ENCODE assay signal across 2 cellular contexts in the genomic region with DNA sequence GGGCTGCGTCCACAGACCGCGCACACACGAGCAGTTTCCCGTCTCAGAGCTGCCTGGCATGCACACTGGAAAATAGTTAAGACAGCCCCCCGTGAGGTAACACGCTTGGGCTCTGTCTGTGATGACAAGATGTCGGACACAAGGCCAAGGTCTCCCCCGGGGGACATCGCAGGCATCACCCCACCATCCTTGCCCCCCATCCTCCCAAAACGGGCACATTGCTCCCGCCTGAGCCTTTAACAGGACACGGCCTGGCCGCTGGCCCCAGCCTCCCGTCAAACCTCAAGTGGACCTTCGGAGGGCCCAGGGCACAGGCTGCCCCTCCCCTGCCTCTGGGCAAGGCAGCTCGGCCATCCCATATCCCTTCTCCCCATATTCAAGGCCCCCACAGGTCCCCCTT.
TF ChIP-seq lines count a peak whose summit lies in the region.

No MANE protein-coding gene starts in this region.

TF ChIP-seq in WTC11, 78 proteins besides CTCF, POLR2A, EP300 and RAD21 (continues in another document):
- TF ChIP-seq, protein P1, sequence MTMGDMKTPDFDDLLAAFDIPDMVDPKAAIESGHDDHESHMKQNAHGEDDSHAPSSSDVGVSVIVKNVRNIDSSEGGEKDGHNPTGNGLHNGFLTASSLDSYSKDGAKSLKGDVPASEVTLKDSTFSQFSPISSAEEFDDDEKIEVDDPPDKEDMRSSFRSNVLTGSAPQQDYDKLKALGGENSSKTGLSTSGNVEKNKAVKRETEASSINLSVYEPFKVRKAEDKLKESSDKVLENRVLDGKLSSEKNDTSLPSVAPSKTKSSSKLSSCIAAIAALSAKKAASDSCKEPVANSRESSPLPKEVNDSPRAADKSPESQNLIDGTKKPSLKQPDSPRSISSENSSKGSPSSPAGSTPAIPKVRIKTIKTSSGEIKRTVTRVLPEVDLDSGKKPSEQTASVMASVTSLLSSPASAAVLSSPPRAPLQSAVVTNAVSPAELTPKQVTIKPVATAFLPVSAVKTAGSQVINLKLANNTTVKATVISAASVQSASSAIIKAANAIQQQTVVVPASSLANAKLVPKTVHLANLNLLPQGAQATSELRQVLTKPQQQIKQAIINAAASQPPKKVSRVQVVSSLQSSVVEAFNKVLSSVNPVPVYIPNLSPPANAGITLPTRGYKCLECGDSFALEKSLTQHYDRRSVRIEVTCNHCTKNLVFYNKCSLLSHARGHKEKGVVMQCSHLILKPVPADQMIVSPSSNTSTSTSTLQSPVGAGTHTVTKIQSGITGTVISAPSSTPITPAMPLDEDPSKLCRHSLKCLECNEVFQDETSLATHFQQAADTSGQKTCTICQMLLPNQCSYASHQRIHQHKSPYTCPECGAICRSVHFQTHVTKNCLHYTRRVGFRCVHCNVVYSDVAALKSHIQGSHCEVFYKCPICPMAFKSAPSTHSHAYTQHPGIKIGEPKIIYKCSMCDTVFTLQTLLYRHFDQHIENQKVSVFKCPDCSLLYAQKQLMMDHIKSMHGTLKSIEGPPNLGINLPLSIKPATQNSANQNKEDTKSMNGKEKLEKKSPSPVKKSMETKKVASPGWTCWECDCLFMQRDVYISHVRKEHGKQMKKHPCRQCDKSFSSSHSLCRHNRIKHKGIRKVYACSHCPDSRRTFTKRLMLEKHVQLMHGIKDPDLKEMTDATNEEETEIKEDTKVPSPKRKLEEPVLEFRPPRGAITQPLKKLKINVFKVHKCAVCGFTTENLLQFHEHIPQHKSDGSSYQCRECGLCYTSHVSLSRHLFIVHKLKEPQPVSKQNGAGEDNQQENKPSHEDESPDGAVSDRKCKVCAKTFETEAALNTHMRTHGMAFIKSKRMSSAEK (CRISPR knock-in tag; IDR thresholded peaks at IDR 0.05; ENCODE audit: borderline replicate concordance), result no peak
- TF ChIP-seq, protein P2, sequence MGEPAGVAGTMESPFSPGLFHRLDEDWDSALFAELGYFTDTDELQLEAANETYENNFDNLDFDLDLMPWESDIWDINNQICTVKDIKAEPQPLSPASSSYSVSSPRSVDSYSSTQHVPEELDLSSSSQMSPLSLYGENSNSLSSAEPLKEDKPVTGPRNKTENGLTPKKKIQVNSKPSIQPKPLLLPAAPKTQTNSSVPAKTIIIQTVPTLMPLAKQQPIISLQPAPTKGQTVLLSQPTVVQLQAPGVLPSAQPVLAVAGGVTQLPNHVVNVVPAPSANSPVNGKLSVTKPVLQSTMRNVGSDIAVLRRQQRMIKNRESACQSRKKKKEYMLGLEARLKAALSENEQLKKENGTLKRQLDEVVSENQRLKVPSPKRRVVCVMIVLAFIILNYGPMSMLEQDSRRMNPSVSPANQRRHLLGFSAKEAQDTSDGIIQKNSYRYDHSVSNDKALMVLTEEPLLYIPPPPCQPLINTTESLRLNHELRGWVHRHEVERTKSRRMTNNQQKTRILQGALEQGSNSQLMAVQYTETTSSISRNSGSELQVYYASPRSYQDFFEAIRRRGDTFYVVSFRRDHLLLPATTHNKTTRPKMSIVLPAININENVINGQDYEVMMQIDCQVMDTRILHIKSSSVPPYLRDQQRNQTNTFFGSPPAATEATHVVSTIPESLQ (CRISPR knock-in tag; IDR thresholded peaks at IDR 0.05), result no peak
- TF ChIP-seq, protein P3, sequence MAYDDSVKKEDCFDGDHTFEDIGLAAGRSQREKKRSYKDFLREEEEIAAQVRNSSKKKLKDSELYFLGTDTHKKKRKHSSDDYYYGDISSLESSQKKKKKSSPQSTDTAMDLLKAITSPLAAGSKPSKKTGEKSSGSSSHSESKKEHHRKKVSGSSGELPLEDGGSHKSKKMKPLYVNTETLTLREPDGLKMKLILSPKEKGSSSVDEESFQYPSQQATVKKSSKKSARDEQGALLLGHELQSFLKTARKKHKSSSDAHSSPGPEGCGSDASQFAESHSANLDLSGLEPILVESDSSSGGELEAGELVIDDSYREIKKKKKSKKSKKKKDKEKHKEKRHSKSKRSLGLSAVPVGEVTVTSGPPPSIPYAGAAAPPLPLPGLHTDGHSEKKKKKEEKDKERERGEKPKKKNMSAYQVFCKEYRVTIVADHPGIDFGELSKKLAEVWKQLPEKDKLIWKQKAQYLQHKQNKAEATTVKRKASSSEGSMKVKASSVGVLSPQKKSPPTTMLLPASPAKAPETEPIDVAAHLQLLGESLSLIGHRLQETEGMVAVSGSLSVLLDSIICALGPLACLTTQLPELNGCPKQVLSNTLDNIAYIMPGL (CRISPR knock-in tag; IDR thresholded peaks at IDR 0.05), result no peak
- TF ChIP-seq FOXJ3 (CRISPR knock-in tag; IDR thresholded peaks at IDR 0.05; ENCODE audit: borderline replicate concordance), result no peak
- TF ChIP-seq, protein P4, sequence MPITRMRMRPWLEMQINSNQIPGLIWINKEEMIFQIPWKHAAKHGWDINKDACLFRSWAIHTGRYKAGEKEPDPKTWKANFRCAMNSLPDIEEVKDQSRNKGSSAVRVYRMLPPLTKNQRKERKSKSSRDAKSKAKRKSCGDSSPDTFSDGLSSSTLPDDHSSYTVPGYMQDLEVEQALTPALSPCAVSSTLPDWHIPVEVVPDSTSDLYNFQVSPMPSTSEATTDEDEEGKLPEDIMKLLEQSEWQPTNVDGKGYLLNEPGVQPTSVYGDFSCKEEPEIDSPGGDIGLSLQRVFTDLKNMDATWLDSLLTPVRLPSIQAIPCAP (CRISPR knock-in tag; IDR thresholded peaks at IDR 0.05), result no peak
- no peak for TF ChIP-seq NFE2L1 (CRISPR knock-in tag; IDR thresholded peaks at IDR 0.05)
- TF ChIP-seq, protein P5, sequence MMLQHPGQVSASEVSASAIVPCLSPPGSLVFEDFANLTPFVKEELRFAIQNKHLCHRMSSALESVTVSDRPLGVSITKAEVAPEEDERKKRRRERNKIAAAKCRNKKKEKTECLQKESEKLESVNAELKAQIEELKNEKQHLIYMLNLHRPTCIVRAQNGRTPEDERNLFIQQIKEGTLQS (CRISPR knock-in tag; conservative IDR thresholded peaks at IDR 0.05), result no peak
- no peak for TF ChIP-seq ELF4 (CRISPR knock-in tag; IDR thresholded peaks at IDR 0.05; ENCODE audit: low read depth)
- TF ChIP-seq, protein P6, sequence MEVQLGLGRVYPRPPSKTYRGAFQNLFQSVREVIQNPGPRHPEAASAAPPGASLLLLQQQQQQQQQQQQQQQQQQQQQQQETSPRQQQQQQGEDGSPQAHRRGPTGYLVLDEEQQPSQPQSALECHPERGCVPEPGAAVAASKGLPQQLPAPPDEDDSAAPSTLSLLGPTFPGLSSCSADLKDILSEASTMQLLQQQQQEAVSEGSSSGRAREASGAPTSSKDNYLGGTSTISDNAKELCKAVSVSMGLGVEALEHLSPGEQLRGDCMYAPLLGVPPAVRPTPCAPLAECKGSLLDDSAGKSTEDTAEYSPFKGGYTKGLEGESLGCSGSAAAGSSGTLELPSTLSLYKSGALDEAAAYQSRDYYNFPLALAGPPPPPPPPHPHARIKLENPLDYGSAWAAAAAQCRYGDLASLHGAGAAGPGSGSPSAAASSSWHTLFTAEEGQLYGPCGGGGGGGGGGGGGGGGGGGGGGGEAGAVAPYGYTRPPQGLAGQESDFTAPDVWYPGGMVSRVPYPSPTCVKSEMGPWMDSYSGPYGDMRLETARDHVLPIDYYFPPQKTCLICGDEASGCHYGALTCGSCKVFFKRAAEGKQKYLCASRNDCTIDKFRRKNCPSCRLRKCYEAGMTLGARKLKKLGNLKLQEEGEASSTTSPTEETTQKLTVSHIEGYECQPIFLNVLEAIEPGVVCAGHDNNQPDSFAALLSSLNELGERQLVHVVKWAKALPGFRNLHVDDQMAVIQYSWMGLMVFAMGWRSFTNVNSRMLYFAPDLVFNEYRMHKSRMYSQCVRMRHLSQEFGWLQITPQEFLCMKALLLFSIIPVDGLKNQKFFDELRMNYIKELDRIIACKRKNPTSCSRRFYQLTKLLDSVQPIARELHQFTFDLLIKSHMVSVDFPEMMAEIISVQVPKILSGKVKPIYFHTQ (CRISPR knock-in tag; IDR thresholded peaks at IDR 0.05), result no peak
- TF ChIP-seq ZNF232 (CRISPR knock-in tag; IDR thresholded peaks at IDR 0.05), result no peak

TF ChIP-seq in H1, 55 proteins besides CTCF, POLR2A, EP300 and RAD21:
- no peak for TF ChIP-seq SP1 (IDR thresholded peaks at IDR 0.05; ENCODE audit: low read depth, low read length)
- TF ChIP-seq TEAD4 (IDR thresholded peaks at IDR 0.05; ENCODE audit: low read depth, low read length), result no peak
- TF ChIP-seq CHD1 (IDR thresholded peaks at IDR 0.05; ENCODE audit: low read depth, low read length), result no peak
- no peak for TF ChIP-seq KDM5A (IDR thresholded peaks at IDR 0.05; ENCODE audit: low read length)
- TF ChIP-seq CEBPB (IDR thresholded peaks at IDR 0.05; ENCODE audit: low read depth, low read length), result no peak
- no peak for TF ChIP-seq ASH2L (IDR thresholded peaks at IDR 0.05; ENCODE audit: low read length)
- no peak for TF ChIP-seq SAP30 (IDR thresholded peaks at IDR 0.05; ENCODE audit: insufficient read depth, insufficient replicate concordance, low read length)
- TF ChIP-seq SIX5 (IDR thresholded peaks at IDR 0.05; ENCODE audit: low read depth, low read length), result no peak
- TF ChIP-seq NRF1 (IDR thresholded peaks at IDR 0.05; ENCODE audit: low read depth, low read length), result no peak
- TF ChIP-seq, protein P5 (IDR thresholded peaks at IDR 0.05; ENCODE audit: insufficient read depth, low read depth, low read length), result no peak
- TF ChIP-seq PHF8 (conservative IDR thresholded peaks at IDR 0.05; ENCODE audit: low read depth, low read length), result no peak
